6 cellular contexts compared by ENCODE assay signal in genomic region chr22:49189871-49190270, GRCh38.
"Had no signal": no experiment of that assay in that cellular context is flagged by ENCODE, and none has a peak within 500 bp of the region (broad histone marks: within the 10 kb centered on the region; RNA-seq: fewer than 3 reads in every experiment).

No MANE protein-coding gene starts in this region.

- H3K27me3 Mint-ChIP-seq: IgD-negative memory B cell had no signal

- H3K4me3 Mint-ChIP-seq: GM23338, H9 had no signal

- H3K4me2 ChIP-seq: GM23338 had no signal

- H3K27ac ChIP-seq: HL-60 had no signal

- H3K27ac Mint-ChIP-seq: GM23338, H9, IgD-negative memory B cell had no signal

- H3K4me1 Mint-ChIP-seq: GM23338, H9 had no signal

- DNase-seq: H9, HCEC 1CT had no signal

- H3K4me3 ChIP-seq: GM23338 had no signal

- ATAC-seq: GM23338, HepG2 had no signal

- H3K36me3 Mint-ChIP-seq: IgD-negative memory B cell had no signal

- H2AFZ ChIP-seq: GM23338 had no signal
